Comparison of ENCODE assay signal across 1 cellular context in the genomic region with DNA sequence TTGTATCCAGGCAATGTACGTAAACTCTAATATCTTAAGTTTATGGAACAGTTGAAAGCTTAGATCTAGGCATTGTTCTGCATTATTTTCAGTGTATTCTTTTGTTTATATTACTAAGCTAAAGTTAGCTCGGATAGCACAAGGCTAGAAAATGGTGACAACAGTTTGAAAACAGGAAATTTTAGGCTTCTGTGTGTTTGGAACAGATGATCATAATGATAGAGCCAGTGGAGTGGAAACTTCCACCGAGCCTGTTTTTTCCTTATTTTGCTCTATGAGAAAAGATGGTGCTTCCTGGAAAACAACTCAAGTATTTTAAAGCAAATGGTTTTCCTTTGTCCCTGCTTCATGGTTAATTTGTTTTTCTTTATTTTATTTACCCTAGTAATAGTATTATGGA.
TF ChIP-seq lines count a peak whose summit lies in the region.

No MANE protein-coding gene starts in this region.

TF ChIP-seq in WTC11, 78 proteins besides CTCF, POLR2A, EP300 and RAD21 (continued from another document):
- TF ChIP-seq, protein P1, sequence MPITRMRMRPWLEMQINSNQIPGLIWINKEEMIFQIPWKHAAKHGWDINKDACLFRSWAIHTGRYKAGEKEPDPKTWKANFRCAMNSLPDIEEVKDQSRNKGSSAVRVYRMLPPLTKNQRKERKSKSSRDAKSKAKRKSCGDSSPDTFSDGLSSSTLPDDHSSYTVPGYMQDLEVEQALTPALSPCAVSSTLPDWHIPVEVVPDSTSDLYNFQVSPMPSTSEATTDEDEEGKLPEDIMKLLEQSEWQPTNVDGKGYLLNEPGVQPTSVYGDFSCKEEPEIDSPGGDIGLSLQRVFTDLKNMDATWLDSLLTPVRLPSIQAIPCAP (CRISPR knock-in tag; IDR thresholded peaks at IDR 0.05): no peak
- TF ChIP-seq TP53 (CRISPR knock-in tag; IDR thresholded peaks at IDR 0.05) (no peak), ZNF423 (CRISPR knock-in tag; IDR thresholded peaks at IDR 0.05) (no peak), JUN (CRISPR knock-in tag; IDR thresholded peaks at IDR 0.05) (no peak), CREM (CRISPR knock-in tag; IDR thresholded peaks at IDR 0.05) (no peak), RORB (CRISPR knock-in tag; IDR thresholded peaks at IDR 0.05) (no peak), TCF7 (CRISPR knock-in tag; IDR thresholded peaks at IDR 0.05; ENCODE audit: low read depth) (no peak)
- TF ChIP-seq, protein P2, sequence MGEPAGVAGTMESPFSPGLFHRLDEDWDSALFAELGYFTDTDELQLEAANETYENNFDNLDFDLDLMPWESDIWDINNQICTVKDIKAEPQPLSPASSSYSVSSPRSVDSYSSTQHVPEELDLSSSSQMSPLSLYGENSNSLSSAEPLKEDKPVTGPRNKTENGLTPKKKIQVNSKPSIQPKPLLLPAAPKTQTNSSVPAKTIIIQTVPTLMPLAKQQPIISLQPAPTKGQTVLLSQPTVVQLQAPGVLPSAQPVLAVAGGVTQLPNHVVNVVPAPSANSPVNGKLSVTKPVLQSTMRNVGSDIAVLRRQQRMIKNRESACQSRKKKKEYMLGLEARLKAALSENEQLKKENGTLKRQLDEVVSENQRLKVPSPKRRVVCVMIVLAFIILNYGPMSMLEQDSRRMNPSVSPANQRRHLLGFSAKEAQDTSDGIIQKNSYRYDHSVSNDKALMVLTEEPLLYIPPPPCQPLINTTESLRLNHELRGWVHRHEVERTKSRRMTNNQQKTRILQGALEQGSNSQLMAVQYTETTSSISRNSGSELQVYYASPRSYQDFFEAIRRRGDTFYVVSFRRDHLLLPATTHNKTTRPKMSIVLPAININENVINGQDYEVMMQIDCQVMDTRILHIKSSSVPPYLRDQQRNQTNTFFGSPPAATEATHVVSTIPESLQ (CRISPR knock-in tag; IDR thresholded peaks at IDR 0.05): no peak
- TF ChIP-seq, protein P3, sequence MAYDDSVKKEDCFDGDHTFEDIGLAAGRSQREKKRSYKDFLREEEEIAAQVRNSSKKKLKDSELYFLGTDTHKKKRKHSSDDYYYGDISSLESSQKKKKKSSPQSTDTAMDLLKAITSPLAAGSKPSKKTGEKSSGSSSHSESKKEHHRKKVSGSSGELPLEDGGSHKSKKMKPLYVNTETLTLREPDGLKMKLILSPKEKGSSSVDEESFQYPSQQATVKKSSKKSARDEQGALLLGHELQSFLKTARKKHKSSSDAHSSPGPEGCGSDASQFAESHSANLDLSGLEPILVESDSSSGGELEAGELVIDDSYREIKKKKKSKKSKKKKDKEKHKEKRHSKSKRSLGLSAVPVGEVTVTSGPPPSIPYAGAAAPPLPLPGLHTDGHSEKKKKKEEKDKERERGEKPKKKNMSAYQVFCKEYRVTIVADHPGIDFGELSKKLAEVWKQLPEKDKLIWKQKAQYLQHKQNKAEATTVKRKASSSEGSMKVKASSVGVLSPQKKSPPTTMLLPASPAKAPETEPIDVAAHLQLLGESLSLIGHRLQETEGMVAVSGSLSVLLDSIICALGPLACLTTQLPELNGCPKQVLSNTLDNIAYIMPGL (CRISPR knock-in tag; IDR thresholded peaks at IDR 0.05): no peak
- TF ChIP-seq, protein P4, sequence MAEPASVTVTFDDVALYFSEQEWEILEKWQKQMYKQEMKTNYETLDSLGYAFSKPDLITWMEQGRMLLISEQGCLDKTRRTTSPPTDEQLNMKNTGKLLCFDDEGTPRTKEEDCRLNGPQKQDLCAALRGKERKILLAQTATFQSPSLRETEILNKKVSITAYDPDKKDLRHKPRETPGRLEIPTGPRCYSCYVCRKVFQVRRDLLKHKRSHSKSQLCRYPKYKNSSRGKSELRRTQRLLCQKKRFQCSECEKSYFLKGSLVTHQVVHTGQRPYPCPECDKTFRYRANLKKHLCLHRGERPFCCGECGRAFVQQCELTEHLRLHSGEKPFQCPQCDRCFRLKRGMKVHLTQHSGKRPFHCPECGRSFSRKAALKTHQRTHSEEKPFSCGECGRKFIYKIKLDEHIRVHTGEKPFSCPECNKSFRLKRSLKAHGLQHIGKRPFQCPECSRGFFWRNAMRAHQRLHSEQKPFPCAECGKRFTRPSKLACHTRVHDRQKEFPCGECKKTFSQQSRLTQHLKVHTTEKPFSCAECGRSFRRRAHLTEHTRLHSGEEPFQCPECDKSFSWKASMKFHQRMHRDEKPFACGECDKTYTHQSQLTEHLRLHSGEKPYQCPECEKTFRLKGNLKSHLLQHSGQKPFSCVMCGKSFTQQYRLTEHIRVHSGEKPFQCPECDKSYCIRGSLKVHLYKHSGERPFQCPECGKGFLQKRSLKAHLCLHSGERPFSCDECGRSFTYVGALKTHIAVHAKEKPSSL (CRISPR knock-in tag; conservative IDR thresholded peaks at IDR 0.05): no peak
